13 cellular contexts compared by ENCODE assay signal in the genomic region with DNA sequence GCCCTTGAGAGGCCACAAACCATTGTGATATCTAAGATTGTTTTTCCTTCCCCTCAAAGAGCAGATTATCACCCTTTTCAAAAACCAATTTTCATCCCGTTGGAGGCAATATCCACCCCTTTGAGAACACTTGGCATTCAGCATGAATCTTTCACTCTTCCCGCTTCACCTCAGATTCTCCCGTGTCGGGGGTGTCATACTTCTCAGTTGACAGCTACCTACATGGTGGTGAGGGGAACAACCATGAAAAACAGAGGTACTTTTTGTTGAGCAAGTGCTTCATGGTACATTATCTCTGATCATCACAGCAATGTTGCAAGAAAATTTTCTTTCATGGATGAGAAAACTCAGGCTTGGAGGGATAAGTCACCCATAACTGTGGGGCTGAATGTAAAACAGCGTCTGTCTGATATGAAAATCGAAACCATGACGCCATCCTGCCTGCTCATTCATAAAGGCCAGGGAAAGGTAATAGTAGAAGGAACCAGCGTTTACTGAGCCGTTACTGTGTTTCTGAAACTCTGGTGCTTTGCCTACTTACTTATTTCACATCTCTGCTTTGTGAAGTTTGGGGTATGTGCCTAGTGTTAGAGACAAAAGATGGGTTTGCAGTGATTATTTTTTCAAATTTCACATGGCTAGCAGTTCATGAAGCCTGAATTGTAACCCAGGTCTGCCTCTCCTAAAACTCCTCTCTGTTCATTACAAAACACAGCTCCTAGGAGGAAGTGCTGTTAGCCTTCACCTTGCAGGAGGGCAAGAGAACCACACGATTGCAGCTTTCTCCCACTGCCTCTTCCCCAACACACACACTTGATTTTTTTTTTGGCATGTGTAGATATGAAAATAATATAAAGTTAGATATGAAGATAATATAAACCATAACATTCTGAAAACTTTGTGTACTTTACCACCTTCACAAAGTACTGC. TPM values are rescaled to one million over a fixed set of nuclear protein-coding genes. Genes with fewer than 3 reads are reported as not detected.
DNase-seq lines count a peak whose midpoint lies in the region; ATAC-seq, FAIRE-seq and TF ChIP-seq lines count a peak whose summit lies in the region.
"Had no signal": no experiment of that assay in that cellular context is flagged by ENCODE, and none has a peak within 500 bp of the region (broad histone marks: within the 10 kb centered on the region; RNA-seq: fewer than 3 reads in every experiment).

No MANE protein-coding gene starts in this region.

- peak; percentile 81 for ATAC-seq in GM18505 (IDR thresholded peaks at IDR 0.05; ENCODE audit: unreplicated experiment)
- ATAC-seq in GM21360 (IDR thresholded peaks at IDR 0.05; ENCODE audit: unreplicated experiment), result peak; percentile 96
- ATAC-seq in HG03045 (IDR thresholded peaks at IDR 0.05; ENCODE audit: unreplicated experiment), result peak; percentile 77
- ATAC-seq in Right ventricle myocardium inferior, result no peak
- ATAC-seq: activated CD8-positive, alpha-beta T cell treated with anti-CD3 and anti-CD28 coated beads for 36 hours; effector memory CD8-positive, alpha-beta T cell had no signal

- H3K4me3 ChIP-seq in foreskin fibroblast (ENCODE audit: low read depth in 1 of 2, low read length in 2 of 2), result no peak overlapping the region
- H3K4me3 ChIP-seq: adrenal gland, skin epidermis had no signal

- peak; percentile 8 for DNase-seq in RCC 7860 (ENCODE audit: low spot score)
- no peak for DNase-seq in Ammon's horn (ENCODE audit: low spot score)
- no peak for DNase-seq in Right ventricle myocardium inferior (ENCODE audit: missing footprints)
- DNase-seq in foreskin fibroblast, result no peak
- DNase-seq in DMS 273 treated with DMSO at 0.1 percent for 48 hours (lab: John Stamatoyannopoulos, UW), result no peak
- DNase-seq: activated CD8-positive, alpha-beta T cell treated with anti-CD3 and anti-CD28 coated beads for 36 hours; adrenal gland; effector memory CD8-positive, alpha-beta T cell; NCI-H2081 treated with DMSO at 0.1 percent for 48 hours had no signal

- no peak for FAIRE-seq in RCC 7860 (lab: Jason Lieb, UNC)

- intact Hi-C loops in Right ventricle myocardium inferior (cut with DNase I), result no loop called here

- no peak for TF ChIP-seq CTCF in foreskin fibroblast (IDR thresholded peaks at IDR 0.05; ENCODE audit: low read depth, low read length)

- TF ChIP-seq POLR2A in GM18505 (IDR thresholded peaks at IDR 0.05; ENCODE audit: borderline replicate concordance, extremely low read depth, insufficient read depth, insufficient read length), result no peak

RNA-seq across cellular contexts. Expression of gene SV2B, which starts 35.4 kb away (rescaled TPM):
- 3.5 TPM for total RNA-seq in Right ventricle myocardium inferior
- total RNA-seq: activated CD8-positive, alpha-beta T cell treated with anti-CD3 and anti-CD28 coated beads for 36 hours had no signal
